ENCODE assay signal across 8 cellular contexts in genomic region chr12:48995061-48995879, GRCh38. TPM values are rescaled to one million over a fixed set of nuclear protein-coding genes. Genes with fewer than 3 reads are reported as not detected.
DNase-seq lines count a peak whose midpoint lies in the region; ATAC-seq, FAIRE-seq and TF ChIP-seq lines count a peak whose summit lies in the region.

No MANE protein-coding gene starts in this region.

- peaks cover 54% of the 10 kb centered on the region for H3K27me3 Mint-ChIP-seq in activated naive CD4-positive, alpha-beta T cell treated with anti-CD3 and anti-CD28 coated beads for 36 hours (ENCODE audit: low read depth)

- H3K9me3 Mint-ChIP-seq in activated naive CD4-positive, alpha-beta T cell treated with anti-CD3 and anti-CD28 coated beads for 36 hours, result no peaks in the 10 kb centered on the region

- intact Hi-C loops in activated naive CD4-positive, alpha-beta T cell treated with anti-CD3 and anti-CD28 coated beads for 36 hours (cut with micrococcal nuclease), result loop anchor here (1.0 to 2.0 kb wide), 2 partner anchors 15 to 90 kb away; a partner anchor contains a TSS

- peak overlapping the region; percentile 10 for H3K4me3 Mint-ChIP-seq in activated naive CD4-positive, alpha-beta T cell treated with anti-CD3 and anti-CD28 coated beads for 36 hours

- DNase-seq in DMS79 (lab: John Stamatoyannopoulos, UW) (peak; percentile 63), HT1080 (ENCODE audit: low read depth) (peak; percentile 81), NCI-H82 (lab: John Stamatoyannopoulos, UW) (peak; percentile 96), frontal cortex (ENCODE audit: low spot score in 2 of 2) (peak; percentile 90 to 96), omental fat pad (ENCODE audit: low spot score) (peak; percentile 55), SKM-1 treated with dmso at 0.1 percent for 144 hours (lab: John Stamatoyannopoulos, UW; ENCODE audit: unreplicated experiment) (no peak)
- peak; percentile 69 for DNase-seq in activated naive CD4-positive, alpha-beta T cell treated with anti-CD3 and anti-CD28 coated beads for 36 hours

- TF ChIP-seq CTCF in omental fat pad (IDR thresholded peaks at IDR 0.05), result peak in 1 of 3 donors; percentile 44

- H3K4me1 Mint-ChIP-seq in activated naive CD4-positive, alpha-beta T cell treated with anti-CD3 and anti-CD28 coated beads for 36 hours (ENCODE audit: low read depth), result peaks cover 33% of the 10 kb centered on the region

- no peak overlapping the region for H3K27ac Mint-ChIP-seq in activated naive CD4-positive, alpha-beta T cell treated with anti-CD3 and anti-CD28 coated beads for 36 hours

- no peak for FAIRE-seq in frontal cortex (lab: Jason Lieb, UNC)

- peaks cover 1% of the 10 kb centered on the region for H3K36me3 Mint-ChIP-seq in activated naive CD4-positive, alpha-beta T cell treated with anti-CD3 and anti-CD28 coated beads for 36 hours (ENCODE audit: low read depth)

- CTCF ChIA-PET in activated naive CD4-positive, alpha-beta T cell treated with anti-CD3 and anti-CD28 coated beads for 36 hours (lab: Charles Lee), result interaction anchor here (0.5 to 16.3 kb wide), 11 partner anchors 10 to 142 kb away, joined by 3 to 223 read pairs (median 5); partner anchors contain the start of genes ARF3, DDX23, DHH and FKBP11

- ATAC-seq in omental fat pad (ENCODE audit: low FRiP score), result peak; percentile 85
- ATAC-seq in HG02981 (IDR thresholded peaks at IDR 0.05; ENCODE audit: unreplicated experiment), result no peak

RNA-seq across cellular contexts. Expression of gene DDN, which starts 3.9 kb away (rescaled TPM):
- 0.24 and 0.50 TPM in 2 replicates for total RNA-seq in HT1080 (2014; rRNA removed; shearing (Covaris generic))
- 0.15 and 0.19 TPM in 2 replicates for polyA plus RNA-seq in HT1080 (2015; cell fraction: cytosol; rRNA removed)
- 0.43 and 0.59 TPM in 2 replicates for polyA plus RNA-seq in HT1080 (2015; cell fraction: nucleus; rRNA removed)
- under 1 TPM; 0.20 to 0.21 TPM for total RNA-seq in activated naive CD4-positive, alpha-beta T cell treated with anti-CD3 and anti-CD28 coated beads for 36 hours
- total RNA-seq in frontal cortex (14.7 TPM), omental fat pad (under 1 TPM in 2 of 4 donors, not detected in 2; 0.12 to 0.65 TPM)

RNA-seq across cellular contexts. Expression of gene WNT1, which starts 17.1 kb away (rescaled TPM):
- total RNA-seq in HT1080 (2014; rRNA removed; shearing (Covaris generic)), result not detected in 2 replicates
- polyA plus RNA-seq in HT1080 (2015; cell fraction: cytosol; rRNA removed), result not detected in 2 replicates
- not detected in 2 replicates for polyA plus RNA-seq in HT1080 (2015; cell fraction: nucleus; rRNA removed)
- total RNA-seq in activated naive CD4-positive, alpha-beta T cell treated with anti-CD3 and anti-CD28 coated beads for 36 hours, result not detected
- total RNA-seq in frontal cortex (not detected), omental fat pad (under 1 TPM in 1 of 4 donors, not detected in 3; 0.60 TPM)

RNA-seq across cellular contexts. Expression of gene PRKAG1, which starts 23.3 kb away (rescaled TPM):
- 101 and 104 TPM in 2 replicates for total RNA-seq in HT1080 (2014; rRNA removed; shearing (Covaris generic))
- polyA plus RNA-seq in HT1080 (2015; cell fraction: cytosol; rRNA removed), result 124 and 126 TPM in 2 replicates
- polyA plus RNA-seq in HT1080 (2015; cell fraction: nucleus; rRNA removed), result 135 and 155 TPM in 2 replicates
- total RNA-seq in activated naive CD4-positive, alpha-beta T cell treated with anti-CD3 and anti-CD28 coated beads for 36 hours, result 10 to 100 TPM; 49.4 to 50.9 TPM
- total RNA-seq in frontal cortex (29.3 TPM), omental fat pad (10 to 100 TPM; 40.0 to 64.2 (median 54.4) TPM)

RNA-seq across cellular contexts. Expression of gene WNT10B, which starts 23.7 kb away (rescaled TPM):
- total RNA-seq in HT1080 (2014; rRNA removed; shearing (Covaris generic)), result 0.71 and 2.1 TPM in 2 replicates
- 0.92 and 1.3 TPM in 2 replicates for polyA plus RNA-seq in HT1080 (2015; cell fraction: cytosol; rRNA removed)
- 0.91 and 0.96 TPM in 2 replicates for polyA plus RNA-seq in HT1080 (2015; cell fraction: nucleus; rRNA removed)
- total RNA-seq in activated naive CD4-positive, alpha-beta T cell treated with anti-CD3 and anti-CD28 coated beads for 36 hours, result not detected
- total RNA-seq in frontal cortex (3.7 TPM), omental fat pad (1 to 10 TPM in 1 of 4 donors, under 1 TPM in 3; 0.36 to 2.5 (median 0.56) TPM)

RNA-seq across cellular contexts. Expression of gene ARF3, which starts 38.0 kb away (rescaled TPM):
- total RNA-seq in HT1080 (2014; rRNA removed; shearing (Covaris generic)), result 108 and 163 TPM in 2 replicates
- 142 and 148 TPM in 2 replicates for polyA plus RNA-seq in HT1080 (2015; cell fraction: cytosol; rRNA removed)
- 148 and 162 TPM in 2 replicates for polyA plus RNA-seq in HT1080 (2015; cell fraction: nucleus; rRNA removed)
- 10 to 100 TPM; 84.4 to 87.3 TPM for total RNA-seq in activated naive CD4-positive, alpha-beta T cell treated with anti-CD3 and anti-CD28 coated beads for 36 hours
- 67.7 TPM for total RNA-seq in frontal cortex
- total RNA-seq in omental fat pad, result 10 to 100 TPM; 57.1 to 91.5 (median 68.3) TPM
